ENCODE assay signal across 13 cellular contexts in genomic region chr6:113120577-113121285, GRCh38.
DNase-seq lines count a peak whose midpoint lies in the region; ATAC-seq and TF ChIP-seq lines count a peak whose summit lies in the region.
"Had no signal": no experiment of that assay in that cellular context is flagged by ENCODE, and none has a peak within 500 bp of the region (broad histone marks: within the 10 kb centered on the region; RNA-seq: fewer than 3 reads in every experiment).

No MANE protein-coding gene starts in this region.

- H3K27ac ChIP-seq in HL-60 (replicated peaks) (no peak overlapping the region), hepatocyte (peak overlapping the region; percentile 52)

- H3K36me3 ChIP-seq in hepatocyte (replicated peaks; ENCODE audit: insufficient read depth, low read depth) (no peaks in the 10 kb centered on the region), mucosa of descending colon (ENCODE audit: low read depth) (no peaks in the 10 kb centered on the region)

- peak overlapping the region; percentile 20 for H3K4me2 ChIP-seq in hepatocyte

- H3K4me3 ChIP-seq in AG04449 (ENCODE audit: low read depth, low read length) (no peak overlapping the region), HL-60 (replicated peaks; ENCODE audit: insufficient read depth, low read length) (no peak overlapping the region), hepatocyte (no peak overlapping the region), mucosa of descending colon (no peak overlapping the region)

- peak overlapping the region; percentile 30 for H2AFZ ChIP-seq in hepatocyte

- no peak for ATAC-seq in mucosa of descending colon
- ATAC-seq in left lobe of liver, result no peak
- no peak for ATAC-seq in HG02885 (IDR thresholded peaks at IDR 0.05; ENCODE audit: poor library complexity, unreplicated experiment)
- ATAC-seq: Right ventricle myocardium inferior had no signal

- POLR2A ChIA-PET in AG04449 (lab: Yijun Ruan, JAX), result interaction anchor here (0.7 to 2.2 kb wide), 9 partner anchors 53 to 738 kb away, joined by 3 to 11 read pairs (median 3); no protein-coding TSS in a partner anchor

- intact Hi-C loops in mucosa of descending colon (cut with DNase I, micrococcal nuclease), result no loop called here

- TF ChIP-seq CTCF in AG04449 (IDR thresholded peaks at IDR 0.05; ENCODE audit: insufficient read depth, low read length, missing control alignments) (no peak), HL-60 (IDR thresholded peaks at IDR 0.05; ENCODE audit: insufficient read depth, low read length) (no peak), hepatocyte (IDR thresholded peaks at IDR 0.05; ENCODE audit: poor library complexity) (no peak), mucosa of descending colon (IDR thresholded peaks at IDR 0.05) (no peak)

- no peaks in the 10 kb centered on the region for H3K9me2 ChIP-seq in hepatocyte (replicated peaks; ENCODE audit: insufficient read depth)

- H3K4me1 ChIP-seq in hepatocyte (ENCODE audit: insufficient read depth) (no peaks in the 10 kb centered on the region), mucosa of descending colon (ENCODE audit: low read depth) (no peaks in the 10 kb centered on the region)

- H4K20me1 ChIP-seq in hepatocyte (ENCODE audit: insufficient read depth, poor library complexity, severe bottlenecking), result no peaks in the 10 kb centered on the region

- DNase-seq in AG04449 (ENCODE audit: low read depth, low spot score) (peak; percentile 98), HL-60 (ENCODE audit: low read depth in 1 of 2, low spot score in 1 of 2) (peak; percentile 1 to 24), SW480 (ENCODE audit: low spot score) (peak; percentile 11), hepatocyte (ENCODE audit: low spot score) (peak; percentile 5), foreskin melanocyte (no peak), mucosa of descending colon (no peak), left lobe of liver (ENCODE audit: low spot score) (no peak)
- DNase-seq: activated gamma-delta T cell; glutamatergic neuron; retina; stimulated activated naive CD4-positive, alpha-beta T cell treated with Interleukin-2 at 50 U/mL for 16 hours had no signal

- H3K9me3 ChIP-seq in hepatocyte (ENCODE audit: low read depth) (no peaks in the 10 kb centered on the region), mucosa of descending colon (peaks cover 3% of the 10 kb centered on the region)

- no peaks in the 10 kb centered on the region for H3K27me3 ChIP-seq in HL-60 (ENCODE audit: insufficient read depth, poor library complexity, severe bottlenecking)
- no peaks in the 10 kb centered on the region for H3K27me3 ChIP-seq in hepatocyte

- 50% methylated on average over 7 of the region's 7 CpGs for WGBS in hepatocyte (ENCODE audit: low lambda C conversion rate, missing lambda C conversion rate)

- H3K79me2 ChIP-seq in hepatocyte, result no peaks in the 10 kb centered on the region

- CTCF ChIA-PET in AG04449 (lab: Yijun Ruan, JAX), result interaction anchor here (0.6 to 2.3 kb wide), 10 partner anchors 10 to 789 kb away, joined by 3 to 7 read pairs (median 3); no protein-coding TSS in a partner anchor

Comparison
In these comparisons a context has a peak if more than half of its experiments do, and no peak if none do; other contexts are left out.
1. DNase-seq: peak in AG04449 (single experiment), HL-60 (2 of 2), SW480 (single experiment) and hepatocyte (single experiment); none in foreskin melanocyte (single experiment), mucosa of descending colon (0 of 3) and left lobe of liver (single experiment).